ENCODE assay signal across 19 cellular contexts in the genomic region with DNA sequence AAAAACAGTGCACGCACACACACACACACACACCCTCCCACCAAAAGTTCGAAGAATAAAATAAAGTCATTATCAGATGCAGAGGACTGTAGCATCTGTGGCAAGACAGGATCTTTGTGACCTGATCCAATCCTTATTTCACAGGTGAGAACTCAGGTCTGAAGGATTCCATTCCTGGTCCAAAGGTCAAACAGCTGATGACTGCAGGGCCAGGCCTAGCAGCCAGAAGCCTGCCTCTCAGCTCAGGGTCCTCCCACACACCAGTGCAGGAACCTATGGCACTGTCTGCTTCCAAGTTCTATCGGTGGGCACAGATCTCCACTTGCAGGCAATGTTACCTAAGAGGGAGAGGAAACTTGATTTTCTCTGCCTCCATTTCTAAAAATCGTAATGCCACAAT. TPM values are rescaled to one million over a fixed set of nuclear protein-coding genes. Genes with fewer than 3 reads are reported as not detected.
DNase-seq lines count a peak whose midpoint lies in the region; ATAC-seq and TF ChIP-seq lines count a peak whose summit lies in the region.
"Had no signal": no experiment of that assay in that cellular context is flagged by ENCODE, and none has a peak within 500 bp of the region (broad histone marks: within the 10 kb centered on the region; RNA-seq: fewer than 3 reads in every experiment).

No MANE protein-coding gene starts in this region.

- H3K4me3 Mint-ChIP-seq in neural progenitor cell: no peak overlapping the region
- H3K4me3 Mint-ChIP-seq: activated naive CD4-positive, alpha-beta T cell treated with anti-CD3 and anti-CD28 coated beads, Interleukin-2, amount 10 ng/mL, durations not matched to agents 7 days and 5 days; CD8-positive, alpha-beta memory T cell; memory B cell had no signal

- no peak overlapping the region for H3K4me2 ChIP-seq in neural progenitor cell
- H3K4me2 ChIP-seq in MM.1S (ENCODE audit: low read depth, low read length): no peak overlapping the region

- H3K4me1 ChIP-seq in Peyer's patch (peaks cover 0 to 8% (median 0%) of the 10 kb centered on the region in 4 donors), neural progenitor cell (peaks cover 21% of the 10 kb centered on the region), MM.1S (ENCODE audit: low read length) (no peaks in the 10 kb centered on the region)

- H4K20me1 ChIP-seq in neural progenitor cell (ENCODE audit: low read depth): peaks cover 42% of the 10 kb centered on the region
- no peaks in the 10 kb centered on the region for H4K20me1 ChIP-seq in MM.1S (ENCODE audit: insufficient read depth, low read length)

- DNase-seq in DMS53 (lab: John Stamatoyannopoulos, UW): peak; percentile 78
- peak in 2 of 3 donors; percentile 69 to 82 for DNase-seq in Peyer's patch
- DNase-seq in kidney glomerular epithelial cell (lab: John Stamatoyannopoulos, UW): peak; percentile 6
- DNase-seq in neural progenitor cell (ENCODE audit: low spot score): peak; percentile 29
- no peak for DNase-seq in MM.1S
- no peak for DNase-seq in DMS 273 treated with DMSO at 0.1 percent for 48 hours (lab: John Stamatoyannopoulos, UW)
- DNase-seq in OCI-M1 (lab: John Stamatoyannopoulos, UW): no peak
- DNase-seq: activated naive CD4-positive, alpha-beta T cell treated with anti-CD3 and anti-CD28 coated beads, Interleukin-2, amount 10 ng/mL, durations not matched to agents 7 days and 5 days; CD8-positive, alpha-beta memory T cell; heart left ventricle; KG1; NCI-H1092 treated with DMSO at 0.1 percent for 48 hours; NCI-H774; stimulated activated naive CD4-positive, alpha-beta T cell treated with Interleukin-2 at 50 U/mL for 16 hours had no signal

- H3K79me2 ChIP-seq in neural progenitor cell (ENCODE audit: low read depth) (peaks cover 32% of the 10 kb centered on the region), MM.1S (ENCODE audit: low read length) (no peaks in the 10 kb centered on the region)

- peak overlapping the region in 1 of 4 donors; percentile 61 for H3K27ac ChIP-seq in Peyer's patch
- H3K27ac ChIP-seq in neural progenitor cell: no peak overlapping the region
- no peak overlapping the region for H3K27ac ChIP-seq in MM.1S (ENCODE audit: low read length)
- H3K27ac ChIP-seq: ascending aorta, heart left ventricle had no signal

- peaks cover 2% of the 10 kb centered on the region for H3K27me3 Mint-ChIP-seq in neural progenitor cell (ENCODE audit: insufficient read depth, low read depth)
- H3K27me3 Mint-ChIP-seq: memory B cell had no signal

- peaks cover 6% of the 10 kb centered on the region for H3K9me3 Mint-ChIP-seq in neural progenitor cell
- H3K9me3 Mint-ChIP-seq: activated naive CD4-positive, alpha-beta T cell treated with anti-CD3 and anti-CD28 coated beads, Interleukin-2, amount 10 ng/mL, durations not matched to agents 7 days and 5 days; CD8-positive, alpha-beta memory T cell; memory B cell had no signal

- peaks cover 37% of the 10 kb centered on the region for H3K4me1 Mint-ChIP-seq in neural progenitor cell

- no peak overlapping the region for H3K27ac Mint-ChIP-seq in neural progenitor cell
- H3K27ac Mint-ChIP-seq: activated naive CD4-positive, alpha-beta T cell treated with anti-CD3 and anti-CD28 coated beads, Interleukin-2, amount 10 ng/mL, durations not matched to agents 7 days and 5 days; CD8-positive, alpha-beta memory T cell; memory B cell had no signal

- H3K36me3 ChIP-seq in Peyer's patch (peaks cover 0 to 22% (median 0%) of the 10 kb centered on the region in 3 donors), neural progenitor cell (peaks cover 14% of the 10 kb centered on the region), MM.1S (replicated peaks; ENCODE audit: insufficient read depth, low read length) (no peaks in the 10 kb centered on the region)

- H3F3A ChIP-seq in neural progenitor cell (ENCODE audit: low read depth): peaks cover 40% of the 10 kb centered on the region
- H3F3A ChIP-seq in MM.1S (ENCODE audit: insufficient read depth, low read length): no peaks in the 10 kb centered on the region

- no peaks in the 10 kb centered on the region for H3K9me3 ChIP-seq in Peyer's patch
- H3K9me3 ChIP-seq in neural progenitor cell (ENCODE audit: low read depth): no peaks in the 10 kb centered on the region
- no peaks in the 10 kb centered on the region for H3K9me3 ChIP-seq in MM.1S (replicated peaks; ENCODE audit: insufficient read depth, low read length)
- H3K9me3 ChIP-seq: ascending aorta, HAP-1, heart left ventricle had no signal

- no peak overlapping the region for H3K9ac ChIP-seq in neural progenitor cell
- no peak overlapping the region for H3K9ac ChIP-seq in MM.1S (ENCODE audit: low read length)

- no peak for ATAC-seq in GM21360 (IDR thresholded peaks at IDR 0.05; ENCODE audit: unreplicated experiment)
- ATAC-seq: heart left ventricle, Panc1 had no signal

- H3K4me3 ChIP-seq in Peyer's patch (no peak overlapping the region), neural progenitor cell (no peak overlapping the region), MM.1S (ENCODE audit: low read length) (no peak overlapping the region)
- H3K4me3 ChIP-seq: ascending aorta, HAP-1, heart left ventricle had no signal

- H3K27me3 ChIP-seq in Peyer's patch (no peaks in the 10 kb centered on the region), neural progenitor cell (no peaks in the 10 kb centered on the region), MM.1S (replicated peaks; ENCODE audit: insufficient read depth, low read length) (no peaks in the 10 kb centered on the region)
- H3K27me3 ChIP-seq: ascending aorta, heart left ventricle had no signal

- H3K9me2 ChIP-seq in MM.1S (replicated peaks; ENCODE audit: insufficient read depth, low read length): no peaks in the 10 kb centered on the region

- TF ChIP-seq POLR2A in Peyer's patch (IDR thresholded peaks at IDR 0.05): peak in 1 of 2 donors; percentile 22

- TF ChIP-seq CTCF in Peyer's patch (IDR thresholded peaks at IDR 0.05) (no peak), neural progenitor cell (IDR thresholded peaks at IDR 0.05) (no peak), MM.1S (IDR thresholded peaks at IDR 0.05; ENCODE audit: low read length) (no peak)

- peaks cover 30% of the 10 kb centered on the region for H3K36me3 Mint-ChIP-seq in neural progenitor cell

- H2AFZ ChIP-seq in neural progenitor cell (replicated peaks) (no peak overlapping the region), MM.1S (ENCODE audit: low read length) (no peak overlapping the region)

RNA-seq across cellular contexts. Expression of gene SERP2, which starts 57.5 kb away (rescaled TPM):
- 10 to 100 TPM in 1 of 4 donors, 1 to 10 TPM in 3; 3.2 to 12.4 (median 3.5) TPM for total RNA-seq in Peyer's patch
- total RNA-seq in neural progenitor cell (ENCODE audit: low replicate concordance): 2.5 and 8.1 TPM in 2 replicates

Comparison
In these comparisons a context has a peak if more than half of its experiments do, and no peak if none do; other contexts are left out.
1. DNase-seq: peak in DMS53 (single experiment), Peyer's patch (2 of 3), kidney glomerular epithelial cell (single experiment) and neural progenitor cell (single experiment); none in MM.1S (single experiment), DMS 273 treated with DMSO at 0.1 percent for 48 hours (single experiment) and OCI-M1 (single experiment).